1 cellular context compared by ENCODE assay signal in the genomic region with DNA sequence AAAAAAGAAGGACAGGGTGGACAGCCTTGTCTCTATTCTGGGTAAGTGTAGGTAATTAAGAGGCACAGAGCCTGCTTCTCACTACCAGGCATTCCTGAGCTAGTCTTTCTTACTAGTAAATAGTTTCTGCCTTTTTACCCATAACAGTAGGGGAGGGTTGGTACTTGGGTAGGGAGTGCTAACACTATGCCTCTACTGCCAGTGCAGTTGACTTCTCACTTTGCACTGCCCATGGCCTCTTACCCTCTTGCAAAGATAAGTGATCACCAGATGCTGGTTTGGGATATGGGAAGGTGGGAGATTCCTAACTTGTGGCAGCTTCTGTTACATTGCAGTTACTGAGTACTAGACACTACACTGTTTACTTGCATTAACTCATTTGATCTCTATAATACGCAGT.
TF ChIP-seq lines count a peak whose summit lies in the region.

No MANE protein-coding gene starts in this region.

TF ChIP-seq in HepG2, 621 proteins besides CTCF, POLR2A, EP300 and RAD21:
- TF ChIP-seq POLR2AphosphoS5 (IDR thresholded peaks at IDR 0.05; ENCODE audit: low read depth, low read length) (peak; percentile 13; the same call in 1 of the 2 replicates), MTA1 (CRISPR knock-in tag; IDR thresholded peaks at IDR 0.05; ENCODE audit: borderline replicate concordance) (no peak), RBM22 (optimal IDR thresholded peaks at IDR 0.05; ENCODE audit: low read length) (peak; percentile 72), FOXP1 (IDR thresholded peaks at IDR 0.05) (no peak), FOXP1 (CRISPR knock-in tag; IDR thresholded peaks at IDR 0.05) (no peak)
